1 cellular context compared by ENCODE assay signal in the genomic region with DNA sequence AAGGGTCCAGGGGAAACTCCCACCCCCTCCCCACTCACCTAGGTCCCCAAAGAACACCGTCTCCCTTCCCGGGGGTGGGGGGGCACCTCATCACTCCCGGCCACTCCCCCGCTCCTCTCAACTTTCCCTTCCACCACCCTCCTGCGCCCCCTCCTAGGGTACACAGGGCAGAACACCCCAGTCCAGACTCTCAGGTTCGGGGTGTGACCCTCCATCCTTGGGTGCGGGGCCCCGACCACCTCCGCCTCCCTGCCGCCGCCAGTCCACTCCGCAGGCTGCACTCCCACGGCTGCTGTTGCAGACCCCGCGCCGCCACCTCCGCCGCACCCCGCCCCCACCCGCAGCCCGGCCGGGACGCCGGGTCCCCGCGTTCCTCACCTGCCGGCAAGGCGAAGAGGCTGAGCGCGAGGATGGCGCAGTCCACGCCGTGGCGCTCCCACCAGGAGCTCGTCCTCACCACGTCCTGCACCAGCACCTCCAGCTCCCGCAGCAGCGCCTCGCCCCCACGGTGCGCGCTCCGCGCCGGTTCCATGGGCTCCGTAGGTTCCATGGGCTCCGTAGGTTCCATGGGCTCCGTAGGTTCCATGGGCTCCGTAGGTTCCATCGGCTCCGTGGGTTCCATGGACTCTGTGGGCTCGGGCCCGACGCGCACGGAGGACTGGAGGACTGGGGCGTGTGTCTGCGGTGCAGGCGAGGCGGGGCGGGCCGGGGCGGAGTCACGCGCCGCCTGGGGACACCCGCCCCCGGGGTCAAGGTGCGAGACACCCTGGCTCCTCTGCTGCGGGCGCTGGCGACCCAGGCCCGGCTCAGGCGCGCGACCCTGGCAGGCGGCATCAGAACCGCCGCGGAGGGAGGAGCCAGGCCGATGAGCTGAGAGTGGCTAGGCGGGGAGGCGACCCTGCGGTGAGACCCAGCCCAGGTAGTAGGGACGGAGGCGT.
TF ChIP-seq lines count a peak whose summit lies in the region.

A gene with protein sequence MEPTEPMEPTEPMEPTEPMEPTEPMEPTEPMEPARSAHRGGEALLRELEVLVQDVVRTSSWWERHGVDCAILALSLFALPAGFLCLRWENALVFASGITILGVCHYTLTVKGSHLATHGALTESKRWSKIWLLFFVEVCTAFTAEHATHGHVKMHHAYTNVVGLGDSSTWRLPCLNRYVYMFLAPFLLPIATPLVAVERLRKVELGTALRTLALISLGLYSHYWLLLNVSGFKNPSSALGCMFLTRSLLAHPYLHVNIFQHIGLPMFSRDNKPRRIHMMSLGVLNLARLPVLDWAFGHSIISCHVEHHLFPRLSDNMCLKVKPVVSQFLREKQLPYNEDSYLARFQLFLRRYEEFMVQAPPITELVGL (minus strand): TSS at position 660 of the 938 bp plus-strand sequence. CDS start 38 bp downstream, at position 622.

TF ChIP-seq in IMR-90, 13 proteins besides CTCF, POLR2A, EP300 and RAD21:
- TF ChIP-seq BHLHE40 (IDR thresholded peaks at IDR 0.05; ENCODE audit: low read depth, low read length) (no peak), SMC3 (IDR thresholded peaks at IDR 0.05; ENCODE audit: low read depth, low read length) (no peak), RCOR1 (IDR thresholded peaks at IDR 0.05; ENCODE audit: insufficient replicate concordance, low read length) (no peak), MAZ (IDR thresholded peaks at IDR 0.05; ENCODE audit: borderline replicate concordance, low read depth, low read length) (no peak), RFX5 (IDR thresholded peaks at IDR 0.05; ENCODE audit: low read depth, low read length) (no peak), CEBPB (IDR thresholded peaks at IDR 0.05; ENCODE audit: low read depth, low read length) (no peak), USF2 (IDR thresholded peaks at IDR 0.05; ENCODE audit: low read depth, low read length) (no peak), NFE2L2 (IDR thresholded peaks at IDR 0.05; ENCODE audit: low read depth, low read length) (no peak), MXI1 (IDR thresholded peaks at IDR 0.05; ENCODE audit: borderline replicate concordance, low read depth, low read length) (no peak), CHD1 (IDR thresholded peaks at IDR 0.05; ENCODE audit: low read depth, low read length) (no peak), MAFK (IDR thresholded peaks at IDR 0.05; ENCODE audit: low read depth, low read length) (no peak), FOS (IDR thresholded peaks at IDR 0.05; ENCODE audit: low read depth, low read length) (no peak)
- TF ChIP-seq, protein P1, sequence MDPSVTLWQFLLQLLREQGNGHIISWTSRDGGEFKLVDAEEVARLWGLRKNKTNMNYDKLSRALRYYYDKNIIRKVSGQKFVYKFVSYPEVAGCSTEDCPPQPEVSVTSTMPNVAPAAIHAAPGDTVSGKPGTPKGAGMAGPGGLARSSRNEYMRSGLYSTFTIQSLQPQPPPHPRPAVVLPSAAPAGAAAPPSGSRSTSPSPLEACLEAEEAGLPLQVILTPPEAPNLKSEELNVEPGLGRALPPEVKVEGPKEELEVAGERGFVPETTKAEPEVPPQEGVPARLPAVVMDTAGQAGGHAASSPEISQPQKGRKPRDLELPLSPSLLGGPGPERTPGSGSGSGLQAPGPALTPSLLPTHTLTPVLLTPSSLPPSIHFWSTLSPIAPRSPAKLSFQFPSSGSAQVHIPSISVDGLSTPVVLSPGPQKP (IDR thresholded peaks at IDR 0.05; ENCODE audit: borderline replicate concordance, low read depth, low read length): no peak
